Comparison of ENCODE assay signal across 1 cellular context in genomic region chr4:48388504-48389154, GRCh38.
A peak's percentile ranks its signal among the peaks of the same experiment; 100 is the strongest.
TF ChIP-seq lines count a peak whose summit lies in the region.

No MANE protein-coding gene starts in this region.

TF ChIP-seq in SK-N-SH treated with all-trans-retinoic acid at 6 μM for 48 hours, 23 proteins besides CTCF, POLR2A, EP300 and RAD21 (continued from another document):
- TF ChIP-seq PATZ1 (CRISPR knock-in tag; IDR thresholded peaks at IDR 0.05; ENCODE audit: borderline replicate concordance) (no peak), ISL1 (CRISPR knock-in tag; IDR thresholded peaks at IDR 0.05) (0 out of 2 replicates have a peak, but pooled peaks have one; percentile 28), ESRRG (CRISPR knock-in tag; IDR thresholded peaks at IDR 0.05) (no peak), TSHZ2 (CRISPR knock-in tag; IDR thresholded peaks at IDR 0.05) (no peak), ZNF70 (CRISPR knock-in tag; IDR thresholded peaks at IDR 0.05) (no peak), CSDC2 (CRISPR knock-in tag; IDR thresholded peaks at IDR 0.05) (no peak), TCF4 (CRISPR knock-in tag; IDR thresholded peaks at IDR 0.05; ENCODE audit: borderline replicate concordance) (no peak), CSRNP3 (CRISPR knock-in tag; IDR thresholded peaks at IDR 0.05) (no peak), ZFP3 (CRISPR knock-in tag; IDR thresholded peaks at IDR 0.05) (no peak), RARB (CRISPR knock-in tag; IDR thresholded peaks at IDR 0.05) (no peak)
